In genomic region chr22:47125603-47126002, GRCh38 we compare ENCODE assay signal across 15 cellular contexts.
DNase-seq lines count a peak whose midpoint lies in the region; ATAC-seq, FAIRE-seq and TF ChIP-seq lines count a peak whose summit lies in the region.
"Had no signal": no experiment of that assay in that cellular context is flagged by ENCODE, and none has a peak within 500 bp of the region (broad histone marks: within the 10 kb centered on the region; RNA-seq: fewer than 3 reads in every experiment).

No MANE protein-coding gene starts in this region.

- H3K36me3 ChIP-seq in HepG2 (replicated peaks in 1 of 2; ENCODE audit: control insufficient read depth in 1 of 2, insufficient read depth in 2 of 2, low read length in 2 of 2), result no peaks in the 10 kb centered on the region; a peak in 1 of 5 replicates

- in situ Hi-C loops in HepG2 (cut with HindIII; ENCODE audit: extremely low pct_ligation_motif_present, low pct_unique_long_range_greater_than_20kb), result no loop called here

- no peak for TF ChIP-seq EP300 in HepG2 (IDR thresholded peaks at IDR 0.05; ENCODE audit: low read depth in 2 of 2, low read length in 2 of 2)
- TF ChIP-seq EP300 in HepG2 (CRISPR knock-in tag; IDR thresholded peaks at IDR 0.05; ENCODE audit: borderline replicate concordance), result no peak

- no peaks in the 10 kb centered on the region for H3K79me2 ChIP-seq in HepG2 (ENCODE audit: insufficient read depth, low read length)

- peaks cover 7% of the 10 kb centered on the region; the same call in 1 of the 2 replicates for H3K4me1 ChIP-seq in HepG2 (ENCODE audit: insufficient read depth, low read length)

- no peaks in the 10 kb centered on the region for H4K20me1 ChIP-seq in HepG2 (ENCODE audit: insufficient read depth, low read length)

- peaks cover 4% of the 10 kb centered on the region; the same call in 1 of the 2 replicates for H3K36me3 Mint-ChIP-seq in WTC11
- H3K36me3 Mint-ChIP-seq: brain had no signal

- peaks cover 12% of the 10 kb centered on the region for H3K4me1 Mint-ChIP-seq in WTC11

- 84% methylated on average over 2 of the region's 5 CpGs for WGBS in HepG2 (ENCODE audit: low lambda C conversion rate)

- no peaks in the 10 kb centered on the region for H3K27me3 Mint-ChIP-seq in WTC11 (ENCODE audit: low read depth)
- H3K27me3 Mint-ChIP-seq: brain had no signal

- no peak overlapping the region for H3K4me3 Mint-ChIP-seq in WTC11
- H3K4me3 Mint-ChIP-seq: activated T-cell treated with anti-CD3 and anti-CD28 coated beads, Interleukin-2, amount 50 U/mL, for 72 hours; brain had no signal

- H3K9me3 Mint-ChIP-seq in WTC11, result no peaks in the 10 kb centered on the region
- H3K9me3 Mint-ChIP-seq: activated T-cell treated with anti-CD3 and anti-CD28 coated beads, Interleukin-2, amount 50 U/mL, for 72 hours had no signal

- no peak overlapping the region for H3K4me3 ChIP-seq in HepG2 (replicated peaks in 1 of 3; ENCODE audit: insufficient read depth in 1 of 3, low read depth in 2 of 3, low read length in 3 of 3)
- H3K4me3 ChIP-seq: smooth muscle cell had no signal

- POLR2A ChIA-PET in WTC11 (lab: Charles Lee) (interaction anchor here (0.7 kb wide), 1 partner anchor 23 kb away, joined by 3 read pairs; no protein-coding TSS in a partner anchor), HepG2 (lab: Yijun Ruan, JAX) (no interaction called here)

- ATAC-seq in WTC11 (peak; percentile 34; the same call in 1 of the 2 replicates), HepG2 (peak; percentile 63; the same call in 2 of the 3 replicates), GM21786 (IDR thresholded peaks at IDR 0.05; ENCODE audit: unreplicated experiment) (no peak), HG03378 (IDR thresholded peaks at IDR 0.05; ENCODE audit: unreplicated experiment) (no peak)
- ATAC-seq: activated T-cell treated with anti-CD3 and anti-CD28 coated beads, Interleukin-2, amount 50 U/mL, for 72 hours had no signal

- H3K27ac Mint-ChIP-seq in WTC11, result no peak overlapping the region
- H3K27ac Mint-ChIP-seq: activated T-cell treated with anti-CD3 and anti-CD28 coated beads, Interleukin-2, amount 50 U/mL, for 72 hours; brain had no signal

- CTCF ChIA-PET in WTC11 (lab: Charles Lee) (no interaction called here), HepG2 (lab: Yijun Ruan, JAX; ENCODE audit: low intra/inter-chr PET ratio, low total read pairs) (no interaction called here)

- H3K9me3 ChIP-seq in HepG2 (ENCODE audit: low read length), result no peaks in the 10 kb centered on the region

- FAIRE-seq in HepG2 (lab: Jason Lieb, UNC), result no peak
- FAIRE-seq: endometrium had no signal

- no peak for TF ChIP-seq RAD21 in HepG2 (CRISPR knock-in tag; IDR thresholded peaks at IDR 0.05)

- H3K9ac ChIP-seq in HepG2 (ENCODE audit: insufficient read depth, low read depth, low read length), result no peak overlapping the region

- TF ChIP-seq CTCF in AG09319 (IDR thresholded peaks at IDR 0.05; ENCODE audit: low read depth, low read length), result peak; percentile 8
- peak; percentile 48 for TF ChIP-seq CTCF in GM12873 (IDR thresholded peaks at IDR 0.05; ENCODE audit: insufficient read depth, low read depth, low read length, missing control alignments)
- no peak for TF ChIP-seq CTCF in WTC11 (IDR thresholded peaks at IDR 0.05)
- peak; percentile 25; the same call in 1 of the 2 replicates for TF ChIP-seq CTCF in HepG2 (CRISPR knock-in tag; IDR thresholded peaks at IDR 0.05)

- no peak for DNase-seq in AG09319 (ENCODE audit: extremely low read depth, low read depth)
- DNase-seq in WTC11 (ENCODE audit: low spot score), result no peak
- no peak for DNase-seq in HepG2 (ENCODE audit: low spot score)
- DNase-seq in SW 1271 (lab: John Stamatoyannopoulos, UW), result no peak
- DNase-seq in NCI-H2107 treated with DMSO at 0.1 percent for 48 hours (lab: John Stamatoyannopoulos, UW; ENCODE audit: unreplicated experiment), result no peak
- DNase-seq: activated T-cell treated with anti-CD3 and anti-CD28 coated beads, Interleukin-2, amount 50 U/mL, for 72 hours; NCI-H1694; NCI-H69; nucleus accumbens had no signal

- intact Hi-C loops in HepG2 (cut with micrococcal nuclease; ENCODE audit: unreplicated experiment), result no loop called here

- BruUV-seq in HepG2 (replicated peaks; lab: Mats Ljungman, UMichigan), result no TSS peak

- no peak for TF ChIP-seq POLR2A in HepG2 (IDR thresholded peaks at IDR 0.05; ENCODE audit: insufficient read depth in 1 of 2, low read depth in 2 of 2, low read length in 2 of 2)

- no peak overlapping the region for H2AFZ ChIP-seq in HepG2 (ENCODE audit: low read length)

- H3K27me3 ChIP-seq in HepG2 (ENCODE audit: control insufficient read depth in 1 of 2, insufficient read depth in 2 of 2, low read length in 2 of 2), result no peaks in the 10 kb centered on the region

- H3K27ac ChIP-seq in HepG2 (ENCODE audit: extremely low read length, insufficient read depth, low read length), result no peak overlapping the region

- H3K4me2 ChIP-seq in HepG2 (ENCODE audit: low read depth, low read length), result no peak overlapping the region
- H3K4me2 ChIP-seq: smooth muscle cell had no signal

TF ChIP-seq in WTC11, 78 proteins besides CTCF, POLR2A, EP300 and RAD21 (continues in another document):
- TF ChIP-seq FOXP1 (CRISPR knock-in tag; IDR thresholded peaks at IDR 0.05; ENCODE audit: borderline replicate concordance) (no peak), ATF6 (CRISPR knock-in tag; IDR thresholded peaks at IDR 0.05) (no peak), KAT7 (CRISPR knock-in tag; IDR thresholded peaks at IDR 0.05; ENCODE audit: borderline replicate concordance) (no peak), NR3C1 (CRISPR knock-in tag; conservative IDR thresholded peaks at IDR 0.05; ENCODE audit: low read depth) (no peak), SP1 (CRISPR knock-in tag; conservative IDR thresholded peaks at IDR 0.05) (no peak), CREM (CRISPR knock-in tag; IDR thresholded peaks at IDR 0.05) (no peak), FOXJ3 (CRISPR knock-in tag; IDR thresholded peaks at IDR 0.05; ENCODE audit: borderline replicate concordance) (no peak), MAX (CRISPR knock-in tag; IDR thresholded peaks at IDR 0.05) (no peak), ZMAT4 (CRISPR knock-in tag; IDR thresholded peaks at IDR 0.05) (no peak), ZNF263 (CRISPR knock-in tag; IDR thresholded peaks at IDR 0.05; ENCODE audit: low read depth) (no peak)

TF ChIP-seq in HepG2, 621 proteins besides CTCF, POLR2A, EP300 and RAD21:
- TF ChIP-seq ZBTB33 (CRISPR knock-in tag; IDR thresholded peaks at IDR 0.05) (peak; percentile 75; the same call in 1 of the 2 replicates), STAG1 (CRISPR knock-in tag; IDR thresholded peaks at IDR 0.05) (peak; percentile 23; the same call in 1 of the 2 replicates), SIN3A (IDR thresholded peaks at IDR 0.05; ENCODE audit: borderline replicate concordance, low read depth, low read length) (no peak), ZNF180 (CRISPR knock-in tag; IDR thresholded peaks at IDR 0.05; ENCODE audit: borderline replicate concordance, low read depth) (no peak), ZNF747 (CRISPR knock-in tag; IDR thresholded peaks at IDR 0.05; ENCODE audit: borderline replicate concordance) (no peak), MED13 (CRISPR knock-in tag; IDR thresholded peaks at IDR 0.05) (no peak)
TF ChIP-seq in HepG2: peak in this region for 2.

Comparison
In these comparisons a context has a peak if more than half of its experiments do, and no peak if none do; other contexts are left out.
1. ATAC-seq: peak in WTC11 (single experiment) and HepG2 (single experiment); none in GM21786 (single experiment) and HG03378 (single experiment).